Comparison of ENCODE assay signal across 10 cellular contexts in genomic region chr1:111223126-111223443, GRCh38. TPM values are rescaled to one million over a fixed set of nuclear protein-coding genes. Genes with fewer than 3 reads are reported as not detected.
DNase-seq lines count a peak whose midpoint lies in the region; ATAC-seq and TF ChIP-seq lines count a peak whose summit lies in the region.
"Had no signal": no experiment of that assay in that cellular context is flagged by ENCODE, and none has a peak within 500 bp of the region (broad histone marks: within the 10 kb centered on the region; RNA-seq: fewer than 3 reads in every experiment).

No MANE protein-coding gene starts in this region.

- H4K20me1 ChIP-seq in OCI-LY7 (ENCODE audit: insufficient read depth, low read length) (no peaks in the 10 kb centered on the region), mammary epithelial cell (ENCODE audit: insufficient read depth, low read length) (no peaks in the 10 kb centered on the region)

- intact Hi-C loops in OCI-LY7 (cut with micrococcal nuclease; ENCODE audit: unreplicated experiment) = loop anchor here (1.0 to 5.0 kb wide), 8 partner anchors 111 to 534 kb away; partner anchors contain the start of gene DDX20
- intact Hi-C loops in mammary epithelial cell (cut with micrococcal nuclease) = loop anchor here (1.0 to 5.0 kb wide), 6 partner anchors 26 to 440 kb away; partner anchors contain the start of genes ATP5PB and WDR77

- in situ Hi-C loops in mammary epithelial cell (cut with MboI; ENCODE audit: low sequenced_read_pairs in 2 of 2) = loop anchor here (5.0 to 10.0 kb wide), 3 partner anchors 109 to 182 kb away; no protein-coding TSS in a partner anchor

- peaks cover 2% of the 10 kb centered on the region for H3K36me3 Mint-ChIP-seq in T-helper 2 cell treated with Interferon-gamma antibody and Interleukin-4, amounts not matched to agents 5 μg/mL and 100 μg/mL, for 36 hours (ENCODE audit: low read depth)

- H3K4me1 ChIP-seq in OCI-LY7 (ENCODE audit: insufficient read depth, low read length, poor library complexity, severe bottlenecking) (peaks cover 84% of the 10 kb centered on the region), mammary epithelial cell (ENCODE audit: insufficient read depth, low read length) (peaks cover 32% of the 10 kb centered on the region)

- H3K4me3 ChIP-seq in OCI-LY7 (ENCODE audit: low read depth, low read length, poor library complexity, severe bottlenecking) = no peak overlapping the region
- no peak overlapping the region for H3K4me3 ChIP-seq in mammary epithelial cell (replicated peaks in 1 of 3; ENCODE audit: insufficient read depth in 1 of 3, low read depth in 2 of 3, low read length in 3 of 3)

- no peak for ATAC-seq in GM18873 (IDR thresholded peaks at IDR 0.05; ENCODE audit: low FRiP score, unreplicated experiment)

- H3K4me3 Mint-ChIP-seq in T-helper 2 cell treated with Interferon-gamma antibody and Interleukin-4, amounts not matched to agents 5 μg/mL and 100 μg/mL, for 36 hours = peak overlapping the region; percentile 77

- POLR2A ChIA-PET in OCI-LY7 (lab: Charles Lee) = interaction anchor here (0.7 to 1.5 kb wide), 4 partner anchors 9 to 430 kb away, joined by 3 to 5 read pairs (median 3); no protein-coding TSS in a partner anchor

- H3K27me3 Mint-ChIP-seq in T-helper 2 cell treated with Interferon-gamma antibody and Interleukin-4, amounts not matched to agents 5 μg/mL and 100 μg/mL, for 36 hours (ENCODE audit: low read depth) = no peaks in the 10 kb centered on the region

- H3K36me3 ChIP-seq in OCI-LY7 (ENCODE audit: insufficient read depth, low read length) (no peaks in the 10 kb centered on the region), mammary epithelial cell (ENCODE audit: insufficient read depth, low read length) (no peaks in the 10 kb centered on the region)
- H3K36me3 ChIP-seq: neutrophil had no signal

- no peaks in the 10 kb centered on the region for H3K27me3 ChIP-seq in mammary epithelial cell (ENCODE audit: insufficient read depth, low read length)
- H3K27me3 ChIP-seq: neutrophil had no signal

- CTCF ChIA-PET in OCI-LY7 (lab: Charles Lee; ENCODE audit: unreplicated experiment) = interaction anchor here (1.0 kb wide), 1 partner anchor 183 kb away, joined by 4 read pairs; no protein-coding TSS in a partner anchor
- CTCF ChIA-PET in mammary epithelial cell (lab: Charles Lee; ENCODE audit: low non-redundant PET) = interaction anchor here (0.5 to 0.6 kb wide), 4 partner anchors 110 to 177 kb away, joined by 3 to 7 read pairs (median 4); no protein-coding TSS in a partner anchor

- H3K79me2 ChIP-seq in OCI-LY7 (ENCODE audit: insufficient read depth, low read depth, low read length) (no peaks in the 10 kb centered on the region), mammary epithelial cell (ENCODE audit: insufficient read depth, low read length) (no peaks in the 10 kb centered on the region)

- TF ChIP-seq CTCF in OCI-LY7 (conservative IDR thresholded peaks at IDR 0.05; ENCODE audit: low read length) (peak; percentile 48; the same call in 1 of the 2 replicates), mammary epithelial cell (conservative IDR thresholded peaks at IDR 0.05 in 1 of 2, IDR thresholded peaks at IDR 0.05 in 1 of 2; ENCODE audit: extremely low read depth in 1 of 2, insufficient read depth in 1 of 2, low read depth in 1 of 2, low read length in 2 of 2) (no peak)

- H2AFZ ChIP-seq in OCI-LY7 (ENCODE audit: low read length) = peak overlapping the region; percentile 80
- H2AFZ ChIP-seq in mammary epithelial cell (ENCODE audit: low read depth, low read length) = peak overlapping the region; percentile 47

- no peak for DNase-seq in T-helper 2 cell treated with Interferon-gamma antibody and Interleukin-4, amounts not matched to agents 5 μg/mL and 100 μg/mL, for 36 hours (ENCODE audit: low spot score)
- DNase-seq in T-helper 2 cell = no peak
- no peak for DNase-seq in OCI-LY7 (ENCODE audit: low spot score)
- no peak for DNase-seq in mammary epithelial cell
- peak; percentile 46 for DNase-seq in retina
- no peak for DNase-seq in NCI-H187 (lab: John Stamatoyannopoulos, UW)
- DNase-seq in HT-29 (ENCODE audit: low spot score) = no peak
- DNase-seq: activated gamma-delta T cell had no signal

- H3K4me1 Mint-ChIP-seq in T-helper 2 cell treated with Interferon-gamma antibody and Interleukin-4, amounts not matched to agents 5 μg/mL and 100 μg/mL, for 36 hours (ENCODE audit: low read depth) = peaks cover 85% of the 10 kb centered on the region

- no peaks in the 10 kb centered on the region for H3K9me3 ChIP-seq in OCI-LY7 (ENCODE audit: low read length)
- no peaks in the 10 kb centered on the region for H3K9me3 ChIP-seq in mammary epithelial cell (replicated peaks; ENCODE audit: insufficient read depth, low read length)
- H3K9me3 ChIP-seq: neutrophil had no signal

- H3K27ac ChIP-seq in OCI-LY7 (ENCODE audit: low read depth, low read length, poor library complexity, severe bottlenecking) = peak overlapping the region; percentile 97
- H3K27ac ChIP-seq in mammary epithelial cell (ENCODE audit: insufficient read depth, low read depth, low read length) = no peak overlapping the region

- no peaks in the 10 kb centered on the region for H3K9me2 ChIP-seq in OCI-LY7 (ENCODE audit: insufficient read depth, low read length)

- H3K9ac ChIP-seq in mammary epithelial cell (ENCODE audit: insufficient read depth, low read length) = no peak overlapping the region

- H3K9me3 Mint-ChIP-seq in T-helper 2 cell treated with Interferon-gamma antibody and Interleukin-4, amounts not matched to agents 5 μg/mL and 100 μg/mL, for 36 hours = peaks cover 1% of the 10 kb centered on the region

- dilution Hi-C loops in mammary epithelial cell (cut with HindIII; ENCODE audit: low sequenced_read_pairs) = no loop called here

- peak overlapping the region; percentile 92 for H3K27ac Mint-ChIP-seq in T-helper 2 cell treated with Interferon-gamma antibody and Interleukin-4, amounts not matched to agents 5 μg/mL and 100 μg/mL, for 36 hours

- WGBS in mammary epithelial cell (ENCODE audit: low coverage, missing lambda C conversion rate) = 38% methylated on average over 1 of the region's 1 CpG

- peak overlapping the region; percentile 87 for H3K4me2 ChIP-seq in OCI-LY7 (ENCODE audit: low read length)
- H3K4me2 ChIP-seq in mammary epithelial cell (ENCODE audit: insufficient read depth, low read depth, low read length) = no peak overlapping the region

- BruUV-seq in OCI-LY7 (replicated peaks; lab: Mats Ljungman, UMichigan) (no TSS peak), mammary epithelial cell (replicated peaks; lab: Mats Ljungman, UMichigan) (no TSS peak)

RNA-seq across cellular contexts. Expression of gene CHI3L2, which starts 4.4 kb away (rescaled TPM):
- total RNA-seq in OCI-LY7 (2014; rRNA removed; shearing (Covaris generic)) = 37.1 and 50.6 TPM in 2 replicates
- total RNA-seq in OCI-LY7 (2022) = 88.7 and 95.4 TPM in 2 replicates
- total RNA-seq in mammary epithelial cell = 1 to 10 TPM in 1 of 2 donors, under 1 TPM in 1; 0.87 to 1.0 TPM
- polyA plus RNA-seq in mammary epithelial cell = 0.58 TPM
- polyA minus RNA-seq in mammary epithelial cell = 3.5 TPM
- 0.16 TPM in 1 of 2 replicates, not detected in the other for total RNA-seq in HT-29 (2014; rRNA removed; shearing (Covaris generic))

RNA-seq across cellular contexts. Expression of gene DENND2D, which starts 22.6 kb away (rescaled TPM):
- 34.4 and 39.9 TPM in 2 replicates for total RNA-seq in OCI-LY7 (2014; rRNA removed; shearing (Covaris generic))
- 9.8 and 13.5 TPM in 2 replicates for total RNA-seq in OCI-LY7 (2022)
- total RNA-seq in mammary epithelial cell = 10 to 100 TPM in 1 of 2 donors, 1 to 10 TPM in 1; 1.5 to 10.5 TPM
- 2.6 TPM for polyA plus RNA-seq in mammary epithelial cell
- polyA minus RNA-seq in mammary epithelial cell = 6.5 TPM
- total RNA-seq in HT-29 (2014; rRNA removed; shearing (Covaris generic)) = 81.0 and 82.1 TPM in 2 replicates

Comparison
In these comparisons a context has a peak if more than half of its experiments do, and no peak if none do; other contexts are left out.
1. RNA of gene CHI3L2, which starts 4.4 kb away (total RNA-seq): 37.1 to 95.4 TPM in OCI-LY7; 0.87 to 1.0 TPM in mammary epithelial cell and 0.16 TPM in HT-29; every median in the first group is over 10 times any median in the second.